1 cellular context compared by ENCODE assay signal in genomic region chr2:120745420-120746178, GRCh38.
TF ChIP-seq lines count a peak whose summit lies in the region.

No MANE protein-coding gene starts in this region.

TF ChIP-seq in GM23338, 12 proteins besides CTCF, POLR2A, EP300 and RAD21 (continued from another document):
- TF ChIP-seq ZNF462 (CRISPR knock-in tag; IDR thresholded peaks at IDR 0.05) = no peak
